In the genomic region with DNA sequence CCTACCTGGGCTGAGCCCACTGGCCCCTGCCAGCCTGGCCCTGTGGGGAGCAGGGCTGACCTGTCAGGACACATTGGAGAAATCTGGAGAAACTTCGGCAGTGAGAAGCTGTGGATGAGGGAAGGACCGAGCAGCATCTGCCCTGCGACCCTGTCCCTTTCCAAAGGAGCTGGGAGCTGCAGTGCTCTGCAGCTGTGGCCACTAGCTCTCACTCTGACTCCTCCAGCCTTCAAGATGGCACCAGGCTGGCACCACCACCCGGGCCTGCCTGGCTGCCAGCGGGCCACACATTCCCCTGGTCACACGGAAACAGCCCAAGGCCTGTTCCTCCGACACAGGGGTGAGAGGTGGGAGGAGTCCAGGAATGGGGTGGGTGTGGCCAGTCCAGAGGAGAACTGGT, we compare ENCODE assay signal across 23 cellular contexts. TPM values are rescaled to one million over a fixed set of nuclear protein-coding genes. Genes with fewer than 3 reads are reported as not detected.
"Had no signal": no experiment of that assay in that cellular context is flagged by ENCODE, and none has a peak within 500 bp of the region (broad histone marks: within the 10 kb centered on the region; RNA-seq: fewer than 3 reads in every experiment).

No MANE protein-coding gene starts in this region.

- H3K9me3 ChIP-seq: heart right ventricle, tibial artery, upper lobe of left lung, uterus had no signal

- DNase-seq: dermis blood vessel endothelial cell; heart right ventricle; hypothalamus; mesendoderm; naive thymus-derived CD4-positive, alpha-beta T cell; right cardiac atrium; stimulated activated CD4-positive, alpha-beta T cell treated with anti-CD3 and anti-CD28 coated beads, Interleukin-15, amount 100 ng/mL, for 24 hours; stimulated activated CD4-positive, alpha-beta T cell treated with anti-CD3 and anti-CD28 coated beads, Interleukin-1b, Interleukin-23, amount 100 ng/mL, for 48 hours; stimulated activated CD4-positive, alpha-beta T cell treated with anti-CD3 and anti-CD28 coated beads, Interleukin-4, amount 100 ng/mL, for 24 hours; tibial artery; upper lobe of left lung; uterus had no signal

- H3K27me3 ChIP-seq: heart right ventricle, upper lobe of left lung, uterus had no signal

- FAIRE-seq: colon, frontal cortex, islet of Langerhans had no signal

- ATAC-seq: naive thymus-derived CD4-positive, alpha-beta T cell; stimulated activated memory B cell treated with anti-CD40 and anti-IgM and Interleukin-4, amounts not matched to agents 10 μg/mL and 1 μg/mL and 100 μg/mL, for 72 hours had no signal

- H3K4me3 ChIP-seq: heart right ventricle, tibial artery, upper lobe of left lung, uterus had no signal

- H3K4me1 ChIP-seq: uterus had no signal

- H3K27ac ChIP-seq: tibial artery, upper lobe of left lung, uterus had no signal

- H3K36me3 ChIP-seq: upper lobe of left lung, uterus had no signal

RNA-seq across cellular contexts. Expression of gene CD300LG, which starts 30.1 kb away (rescaled TPM):
- total RNA-seq: epithelial cell of proximal tubule; frontal cortex; glomerular endothelial cell; lung microvascular endothelial cell; mononuclear cell; naive thymus-derived CD4-positive, alpha-beta T cell; osteocyte; temporal lobe had no signal
- polyA plus RNA-seq: naive thymus-derived CD4-positive, alpha-beta T cell; neural cell had no signal

RNA-seq across cellular contexts. Expression of gene MPP3, which starts 44.1 kb away (rescaled TPM):
- polyA plus RNA-seq: naive thymus-derived CD4-positive, alpha-beta T cell had no signal
